8 cellular contexts compared by ENCODE assay signal in genomic region chr9:76651114-76651697, GRCh38.
DNase-seq lines count a peak whose midpoint lies in the region; ATAC-seq and TF ChIP-seq lines count a peak whose summit lies in the region.

No MANE protein-coding gene starts in this region.

- WGBS in gastroesophageal sphincter (ENCODE audit: low coverage in 1 of 2), 2 donors, result 49 to 51% methylated on average over 4 of the region's 4 CpGs

- H3K9me3 ChIP-seq in gastroesophageal sphincter (no peaks in the 10 kb centered on the region), subcutaneous abdominal adipose tissue (ENCODE audit: control insufficient read depth in 5 of 5, low read length in 5 of 5) (no peaks in the 10 kb centered on the region)

- ATAC-seq in activated CD4-positive, CD25-positive, alpha-beta regulatory T cell treated with anti-CD3 and anti-CD28 coated beads, Interleukin-2, amount 50 U/mL, for 24 hours, result peak; percentile 60 to 69
- no peak for ATAC-seq in gastroesophageal sphincter
- no peak for ATAC-seq in HG03354 (IDR thresholded peaks at IDR 0.05; ENCODE audit: poor library complexity, severe bottlenecking, unreplicated experiment)
- ATAC-seq in GM19023 (IDR thresholded peaks at IDR 0.05; ENCODE audit: unreplicated experiment), result no peak

- no peak for TF ChIP-seq CTCF in gastroesophageal sphincter (IDR thresholded peaks at IDR 0.05)

- peak overlapping the region in 3 of 5 donors; percentile 46 to 74 (median 53) for H3K9ac ChIP-seq in subcutaneous abdominal adipose tissue (ENCODE audit: low read length in 5 of 5)

- H3K27me3 ChIP-seq in gastroesophageal sphincter, result no peaks in the 10 kb centered on the region
- H3K27me3 ChIP-seq in subcutaneous abdominal adipose tissue (ENCODE audit: control insufficient read depth in 5 of 5, insufficient read depth in 4 of 5, low read length in 5 of 5), result no peaks in the 10 kb centered on the region

- no peak for DNase-seq in activated CD4-positive, CD25-positive, alpha-beta regulatory T cell (lab: John Stamatoyannopoulos, UW)
- DNase-seq in MV-4-11 (lab: John Stamatoyannopoulos, UW) (peak; percentile 25), NCI-H1417 treated with DMSO at 0.1 percent for 48 hours (lab: John Stamatoyannopoulos, UW) (no peak)

- no peak for TF ChIP-seq POLR2A in gastroesophageal sphincter (IDR thresholded peaks at IDR 0.05)

- H3K4me1 ChIP-seq in gastroesophageal sphincter (peaks cover 7 to 56% (median 24%) of the 10 kb centered on the region in 3 donors), subcutaneous abdominal adipose tissue (ENCODE audit: control insufficient read depth in 5 of 5, insufficient read depth in 5 of 5, low read length in 5 of 5) (peaks cover 0 to 16% (median 12%) of the 10 kb centered on the region in 5 donors)

- H3K4me3 ChIP-seq in gastroesophageal sphincter (peak overlapping the region; percentile 18 to 29), subcutaneous abdominal adipose tissue (ENCODE audit: low read depth in 1 of 5, low read length in 5 of 5) (peak overlapping the region; percentile 47 to 77 (median 67))

- TF ChIP-seq EP300 in gastroesophageal sphincter (IDR thresholded peaks at IDR 0.05), result no peak

- H3K27ac ChIP-seq in gastroesophageal sphincter (peak overlapping the region in 3 of 4 donors; percentile 27 to 60 (median 49)), subcutaneous abdominal adipose tissue (ENCODE audit: low read depth, low read length) (no peak overlapping the region)

- H3K36me3 ChIP-seq in gastroesophageal sphincter, result peaks cover 2 to 49% of the 10 kb centered on the region in 2 donors
- peaks cover 0 to 2% (median 0%) of the 10 kb centered on the region in 5 donors for H3K36me3 ChIP-seq in subcutaneous abdominal adipose tissue (ENCODE audit: control insufficient read depth in 5 of 5, insufficient read depth in 5 of 5, low read length in 5 of 5)

Comparison
In these comparisons a context has a peak if more than half of its experiments do, and no peak if none do; other contexts are left out.
1. ATAC-seq: peak in activated CD4-positive, CD25-positive, alpha-beta regulatory T cell treated with anti-CD3 and anti-CD28 coated beads, Interleukin-2, amount 50 U/mL, for 24 hours (2 of 2); none in gastroesophageal sphincter (single experiment), HG03354 (single experiment) and GM19023 (single experiment).